In genomic region chr4:1731180-1731579, GRCh38 we compare ENCODE assay signal across 16 cellular contexts. TPM values are rescaled to one million over a fixed set of nuclear protein-coding genes. Genes with fewer than 3 reads are reported as not detected.
DNase-seq lines count a peak whose midpoint lies in the region; ATAC-seq and TF ChIP-seq lines count a peak whose summit lies in the region.
"Had no signal": no experiment of that assay in that cellular context is flagged by ENCODE, and none has a peak within 500 bp of the region (broad histone marks: within the 10 kb centered on the region; RNA-seq: fewer than 3 reads in every experiment).

No MANE protein-coding gene starts in this region.

- no peak for TF ChIP-seq CTCF in activated CD8-positive, alpha-beta T cell treated with anti-CD3 and anti-CD28 coated beads for 36 hours (IDR thresholded peaks at IDR 0.05)
- TF ChIP-seq CTCF in kidney epithelial cell (IDR thresholded peaks at IDR 0.05; ENCODE audit: insufficient read depth, low read length, poor library complexity, severe bottlenecking) (no peak), osteocyte (IDR thresholded peaks at IDR 0.05) (no peak)

- no peaks in the 10 kb centered on the region for H3K27me3 ChIP-seq in kidney epithelial cell (ENCODE audit: control insufficient read depth, insufficient read depth, low read length)
- H3K27me3 ChIP-seq: transverse colon had no signal

- DNase-seq in activated CD8-positive, alpha-beta T cell treated with anti-CD3 and anti-CD28 coated beads for 36 hours, result no peak
- DNase-seq in activated CD8-positive, alpha-beta T cell treated with anti-CD3 and anti-CD28 coated beads, Interleukin-2, amount 10 ng/mL, durations not matched to agents 7 days and 5 days, result no peak
- DNase-seq in ELR (ENCODE audit: low read depth) (peak; percentile 70), kidney epithelial cell (ENCODE audit: low read depth) (peak; percentile 89), medulla oblongata (ENCODE audit: extremely low spot score) (no peak), osteocyte (ENCODE audit: extremely low spot score, unreplicated experiment) (no peak), 8988T (no peak)
- peak; percentile 65 for DNase-seq in activated CD4-positive, alpha-beta memory T cell treated with anti-CD3 and anti-CD28 coated beads for 36 hours
- DNase-seq: Caco-2; mesenchymal stem cell; NCI-H2171 treated with DMSO at 0.1 percent for 48 hours; stimulated activated CD4-positive, alpha-beta T cell treated with anti-CD3 and anti-CD28 coated beads, Interleukin-4, amount 100 ng/mL, for 24 hours; T1000; transverse colon had no signal

- H3K27ac Mint-ChIP-seq in activated CD8-positive, alpha-beta T cell treated with anti-CD3 and anti-CD28 coated beads for 36 hours, result peak overlapping the region; percentile 42
- H3K27ac Mint-ChIP-seq in activated CD8-positive, alpha-beta T cell treated with anti-CD3 and anti-CD28 coated beads, Interleukin-2, amount 10 ng/mL, durations not matched to agents 7 days and 5 days, result no peak overlapping the region
- H3K27ac Mint-ChIP-seq in activated CD4-positive, alpha-beta memory T cell treated with anti-CD3 and anti-CD28 coated beads for 36 hours, result peak overlapping the region; percentile 53
- no peak overlapping the region for H3K27ac Mint-ChIP-seq in osteocyte (ENCODE audit: unreplicated experiment)

- H3K36me3 ChIP-seq in kidney epithelial cell (ENCODE audit: control insufficient read depth, insufficient read depth, low read length), result peaks cover 5% of the 10 kb centered on the region

- H3K36me3 Mint-ChIP-seq in activated CD8-positive, alpha-beta T cell treated with anti-CD3 and anti-CD28 coated beads for 36 hours (ENCODE audit: low read depth), result peaks cover 71% of the 10 kb centered on the region
- peaks cover 90% of the 10 kb centered on the region for H3K36me3 Mint-ChIP-seq in activated CD8-positive, alpha-beta T cell treated with anti-CD3 and anti-CD28 coated beads, Interleukin-2, amount 10 ng/mL, durations not matched to agents 7 days and 5 days (ENCODE audit: low read depth)
- peaks cover 70% of the 10 kb centered on the region for H3K36me3 Mint-ChIP-seq in activated CD4-positive, alpha-beta memory T cell treated with anti-CD3 and anti-CD28 coated beads for 36 hours
- peaks cover 6% of the 10 kb centered on the region for H3K36me3 Mint-ChIP-seq in osteocyte (ENCODE audit: unreplicated experiment)

- POLR2A ChIA-PET in activated CD8-positive, alpha-beta T cell treated with anti-CD3 and anti-CD28 coated beads for 36 hours (lab: Charles Lee), result interaction anchor here (0.6 to 1.6 kb wide), 4 partner anchors 9 to 204 kb away, joined by 3 to 6 read pairs (median 4); partner anchors contain the start of genes TACC3 and TMEM129
- POLR2A ChIA-PET in activated CD8-positive, alpha-beta T cell treated with anti-CD3 and anti-CD28 coated beads, Interleukin-2, amount 10 ng/mL, durations not matched to agents 7 days and 5 days (lab: Charles Lee), result interaction anchor here (1.5 to 2.1 kb wide), 2 partner anchors 10 to 19 kb away, joined by 5 to 9 read pairs; partner anchors contain the start of genes SLBP, TACC3 and TMEM129
- POLR2A ChIA-PET in activated CD4-positive, alpha-beta memory T cell treated with anti-CD3 and anti-CD28 coated beads for 36 hours (lab: Charles Lee), result interaction anchor here (0.9 to 1.3 kb wide), 5 partner anchors 9 to 140 kb away, joined by 3 to 8 read pairs (median 3); partner anchors contain the start of genes TACC3 and TMEM129

- H3K4me3 Mint-ChIP-seq in activated CD8-positive, alpha-beta T cell treated with anti-CD3 and anti-CD28 coated beads for 36 hours, result no peak overlapping the region
- H3K4me3 Mint-ChIP-seq in activated CD8-positive, alpha-beta T cell treated with anti-CD3 and anti-CD28 coated beads, Interleukin-2, amount 10 ng/mL, durations not matched to agents 7 days and 5 days, result no peak overlapping the region
- no peak overlapping the region for H3K4me3 Mint-ChIP-seq in activated CD4-positive, alpha-beta memory T cell treated with anti-CD3 and anti-CD28 coated beads for 36 hours
- H3K4me3 Mint-ChIP-seq in osteocyte (ENCODE audit: unreplicated experiment), result no peak overlapping the region
- H3K4me3 Mint-ChIP-seq: neural crest cell had no signal

- CTCF ChIA-PET in activated CD8-positive, alpha-beta T cell treated with anti-CD3 and anti-CD28 coated beads for 36 hours (lab: Charles Lee), result interaction anchor here (0.9 to 15.4 kb wide), 6 partner anchors 17 to 48 kb away, joined by 3 to 257 read pairs (median 5); no protein-coding TSS in a partner anchor
- CTCF ChIA-PET in activated CD8-positive, alpha-beta T cell treated with anti-CD3 and anti-CD28 coated beads, Interleukin-2, amount 10 ng/mL, durations not matched to agents 7 days and 5 days (lab: Charles Lee), result interaction anchor here (2.2 to 12.6 kb wide), 2 partner anchors 19 to 38 kb away, joined by 6 to 227 read pairs; partner anchors contain the start of gene SLBP
- CTCF ChIA-PET in activated CD4-positive, alpha-beta memory T cell treated with anti-CD3 and anti-CD28 coated beads for 36 hours (lab: Charles Lee), result interaction anchor here (1.8 to 5.2 kb wide), 2 partner anchors 21 to 38 kb away, joined by 8 to 69 read pairs; no protein-coding TSS in a partner anchor

- no peaks in the 10 kb centered on the region for H3K27me3 Mint-ChIP-seq in activated CD8-positive, alpha-beta T cell treated with anti-CD3 and anti-CD28 coated beads for 36 hours
- H3K27me3 Mint-ChIP-seq in activated CD8-positive, alpha-beta T cell treated with anti-CD3 and anti-CD28 coated beads, Interleukin-2, amount 10 ng/mL, durations not matched to agents 7 days and 5 days (ENCODE audit: low read depth), result no peaks in the 10 kb centered on the region
- no peaks in the 10 kb centered on the region for H3K27me3 Mint-ChIP-seq in activated CD4-positive, alpha-beta memory T cell treated with anti-CD3 and anti-CD28 coated beads for 36 hours
- H3K27me3 Mint-ChIP-seq in osteocyte (ENCODE audit: unreplicated experiment), result no peaks in the 10 kb centered on the region

- no peak overlapping the region for H3K4me3 ChIP-seq in kidney epithelial cell (ENCODE audit: low read depth, low read length)
- H3K4me3 ChIP-seq: transverse colon had no signal

- peaks cover 33% of the 10 kb centered on the region for H3K4me1 Mint-ChIP-seq in activated CD8-positive, alpha-beta T cell treated with anti-CD3 and anti-CD28 coated beads for 36 hours (ENCODE audit: low read depth)
- peaks cover 33% of the 10 kb centered on the region for H3K4me1 Mint-ChIP-seq in activated CD8-positive, alpha-beta T cell treated with anti-CD3 and anti-CD28 coated beads, Interleukin-2, amount 10 ng/mL, durations not matched to agents 7 days and 5 days (ENCODE audit: low read depth)
- H3K4me1 Mint-ChIP-seq in activated CD4-positive, alpha-beta memory T cell treated with anti-CD3 and anti-CD28 coated beads for 36 hours (ENCODE audit: low read depth), result peaks cover 47% of the 10 kb centered on the region
- H3K4me1 Mint-ChIP-seq in osteocyte (ENCODE audit: unreplicated experiment), result peaks cover 24% of the 10 kb centered on the region

- ATAC-seq in activated CD8-positive, alpha-beta T cell treated with anti-CD3 and anti-CD28 coated beads for 36 hours, result peak; percentile 42
- ATAC-seq in activated CD8-positive, alpha-beta T cell treated with anti-CD3 and anti-CD28 coated beads, Interleukin-2, amount 10 ng/mL, durations not matched to agents 7 days and 5 days, result no peak
- ATAC-seq: sciatic nerve had no signal

- intact Hi-C loops in activated CD8-positive, alpha-beta T cell treated with anti-CD3 and anti-CD28 coated beads for 36 hours (cut with micrococcal nuclease), result no loop called here
- intact Hi-C loops in activated CD4-positive, alpha-beta memory T cell treated with anti-CD3 and anti-CD28 coated beads for 36 hours (cut with micrococcal nuclease), result no loop called here

- H3K9me3 Mint-ChIP-seq in activated CD8-positive, alpha-beta T cell treated with anti-CD3 and anti-CD28 coated beads for 36 hours, result no peaks in the 10 kb centered on the region
- H3K9me3 Mint-ChIP-seq in activated CD8-positive, alpha-beta T cell treated with anti-CD3 and anti-CD28 coated beads, Interleukin-2, amount 10 ng/mL, durations not matched to agents 7 days and 5 days (ENCODE audit: insufficient read depth), result no peaks in the 10 kb centered on the region
- no peaks in the 10 kb centered on the region for H3K9me3 Mint-ChIP-seq in activated CD4-positive, alpha-beta memory T cell treated with anti-CD3 and anti-CD28 coated beads for 36 hours
- H3K9me3 Mint-ChIP-seq in osteocyte (ENCODE audit: unreplicated experiment), result no peaks in the 10 kb centered on the region
- H3K9me3 Mint-ChIP-seq: neural crest cell had no signal

RNA-seq across cellular contexts. Expression of gene TACC3, which starts 9.9 kb away (rescaled TPM):
- 100 to 1,000 TPM; 190 to 200 TPM for total RNA-seq in activated CD8-positive, alpha-beta T cell treated with anti-CD3 and anti-CD28 coated beads for 36 hours
- 100 to 1,000 TPM; 284 to 311 TPM for total RNA-seq in activated CD8-positive, alpha-beta T cell treated with anti-CD3 and anti-CD28 coated beads, Interleukin-2, amount 10 ng/mL, durations not matched to agents 7 days and 5 days
- total RNA-seq in activated CD4-positive, alpha-beta memory T cell treated with anti-CD3 and anti-CD28 coated beads for 36 hours, result 100 to 1,000 TPM; 194 to 201 TPM
- total RNA-seq in kidney epithelial cell (13.9 and 15.3 TPM in 2 replicates), osteocyte (22.3 and 23.6 TPM in 2 replicates)

RNA-seq across cellular contexts. Expression of gene TMEM129, which starts 10.1 kb away (rescaled TPM):
- total RNA-seq in activated CD8-positive, alpha-beta T cell treated with anti-CD3 and anti-CD28 coated beads for 36 hours, result 10 to 100 TPM; 17.8 to 18.2 TPM
- 10 to 100 TPM; 21.9 to 22.4 TPM for total RNA-seq in activated CD8-positive, alpha-beta T cell treated with anti-CD3 and anti-CD28 coated beads, Interleukin-2, amount 10 ng/mL, durations not matched to agents 7 days and 5 days
- total RNA-seq in activated CD4-positive, alpha-beta memory T cell treated with anti-CD3 and anti-CD28 coated beads for 36 hours, result 10 to 100 TPM; 16.2 to 18.1 TPM
- total RNA-seq in kidney epithelial cell, result 63.5 and 66.1 TPM in 2 replicates
- total RNA-seq in osteocyte, result 48.8 and 53.6 TPM in 2 replicates

RNA-seq across cellular contexts. Expression of gene SLBP, which starts 19.1 kb away (rescaled TPM):
- 100 to 1,000 TPM; 115 to 117 TPM for total RNA-seq in activated CD8-positive, alpha-beta T cell treated with anti-CD3 and anti-CD28 coated beads for 36 hours
- total RNA-seq in activated CD8-positive, alpha-beta T cell treated with anti-CD3 and anti-CD28 coated beads, Interleukin-2, amount 10 ng/mL, durations not matched to agents 7 days and 5 days, result 100 to 1,000 TPM; 132 to 136 TPM
- total RNA-seq in activated CD4-positive, alpha-beta memory T cell treated with anti-CD3 and anti-CD28 coated beads for 36 hours, result 100 to 1,000 TPM; 103 to 106 TPM
- total RNA-seq in kidney epithelial cell, result 66.0 and 74.8 TPM in 2 replicates
- total RNA-seq in osteocyte, result 49.1 and 50.4 TPM in 2 replicates

RNA-seq across cellular contexts. Expression of gene FAM53A, which starts 47.1 kb away (rescaled TPM):
- total RNA-seq in activated CD8-positive, alpha-beta T cell treated with anti-CD3 and anti-CD28 coated beads for 36 hours, result 1 to 10 TPM; 1.2 to 1.8 TPM
- under 1 TPM; 0.45 to 0.91 TPM for total RNA-seq in activated CD8-positive, alpha-beta T cell treated with anti-CD3 and anti-CD28 coated beads, Interleukin-2, amount 10 ng/mL, durations not matched to agents 7 days and 5 days
- 1 to 10 TPM; 1.3 to 1.4 TPM for total RNA-seq in activated CD4-positive, alpha-beta memory T cell treated with anti-CD3 and anti-CD28 coated beads for 36 hours
- total RNA-seq in kidney epithelial cell, result 1.1 and 5.2 TPM in 2 replicates
- total RNA-seq in osteocyte, result 6.2 and 9.5 TPM in 2 replicates

Comparison
In these comparisons a context has a peak if more than half of its experiments do, and no peak if none do; other contexts are left out.
1. H3K27ac Mint-ChIP-seq: peak in activated CD8-positive, alpha-beta T cell treated with anti-CD3 and anti-CD28 coated beads for 36 hours (single experiment) and activated CD4-positive, alpha-beta memory T cell treated with anti-CD3 and anti-CD28 coated beads for 36 hours (single experiment); none in activated CD8-positive, alpha-beta T cell treated with anti-CD3 and anti-CD28 coated beads, Interleukin-2, amount 10 ng/mL, durations not matched to agents 7 days and 5 days (single experiment) and osteocyte (single experiment).
2. DNase-seq: peak in ELR (single experiment), activated CD4-positive, alpha-beta memory T cell treated with anti-CD3 and anti-CD28 coated beads for 36 hours (single experiment) and kidney epithelial cell (single experiment); none in activated CD8-positive, alpha-beta T cell treated with anti-CD3 and anti-CD28 coated beads for 36 hours (single experiment), activated CD8-positive, alpha-beta T cell treated with anti-CD3 and anti-CD28 coated beads, Interleukin-2, amount 10 ng/mL, durations not matched to agents 7 days and 5 days (single experiment), medulla oblongata (single experiment), osteocyte (single experiment) and 8988T (single experiment).